In genomic region chr13:51286135-51287002, GRCh38 we compare ENCODE assay signal across 8 cellular contexts. TPM values are rescaled to one million over a fixed set of nuclear protein-coding genes. Genes with fewer than 3 reads are reported as not detected.
A peak's percentile ranks its signal among the peaks of the same experiment; 100 is the strongest.
DNase-seq lines count a peak whose midpoint lies in the region; ATAC-seq and TF ChIP-seq lines count a peak whose summit lies in the region.

No MANE protein-coding gene starts in this region.

- H3F3A ChIP-seq in neural progenitor cell (ENCODE audit: low read depth): peaks cover 30% of the 10 kb centered on the region

- no peak for TF ChIP-seq POLR2A in stomach (IDR thresholded peaks at IDR 0.05)

- TF ChIP-seq CTCF in Panc1 (IDR thresholded peaks at IDR 0.05) (peak; percentile 90), fibroblast of pulmonary artery (IDR thresholded peaks at IDR 0.05; ENCODE audit: low read length, missing control alignments) (peak; percentile 99), neural progenitor cell (IDR thresholded peaks at IDR 0.05) (peak; percentile 99), stomach (IDR thresholded peaks at IDR 0.05) (peak in 6 of 7 experiments; percentile 4 to 87 (median 80))

- no peaks in the 10 kb centered on the region for H3K4me1 ChIP-seq in Panc1 (ENCODE audit: control insufficient read depth, insufficient read depth, low read length)
- peaks cover 8% of the 10 kb centered on the region for H3K4me1 ChIP-seq in neural progenitor cell
- H3K4me1 ChIP-seq in stomach: peaks cover 0 to 17% (median 10%) of the 10 kb centered on the region in 4 donors

- CTCF ChIA-PET in Panc1 (lab: Charles Lee): interaction anchor here (0.6 to 2.4 kb wide), 11 partner anchors 19 to 511 kb away, joined by 3 to 35 read pairs (median 4); no protein-coding TSS in a partner anchor

- BruUV-seq in Panc1 (replicated peaks; lab: Mats Ljungman, UMichigan): no TSS peak

- peaks cover 20% of the 10 kb centered on the region for H3K4me1 Mint-ChIP-seq in activated T-helper 1 cell treated with anti-CD3 and anti-CD28 coated beads, Interleukin-12 subunit alpha, Interleukin-12 subunit beta, Interleukin-2, Interleukin-4 antibody, amounts not matched to agents 30 ng/mL and 10 ng/mL and 1 ng/mL, durations not matched to agents 14 hours and 24 hours and 36 hours (ENCODE audit: low read depth)
- peaks cover 8% of the 10 kb centered on the region for H3K4me1 Mint-ChIP-seq in neural progenitor cell

- no peaks in the 10 kb centered on the region for H4K20me1 ChIP-seq in neural progenitor cell (ENCODE audit: low read depth)

- H3K36me3 Mint-ChIP-seq in activated T-helper 1 cell treated with anti-CD3 and anti-CD28 coated beads, Interleukin-12 subunit alpha, Interleukin-12 subunit beta, Interleukin-2, Interleukin-4 antibody, amounts not matched to agents 30 ng/mL and 10 ng/mL and 1 ng/mL, durations not matched to agents 14 hours and 24 hours and 36 hours (ENCODE audit: low read depth): no peaks in the 10 kb centered on the region
- peaks cover 5% of the 10 kb centered on the region for H3K36me3 Mint-ChIP-seq in neural progenitor cell

- ATAC-seq in GM18868 (IDR thresholded peaks at IDR 0.05; ENCODE audit: unreplicated experiment): peak; percentile 84
- peak; percentile 97 for ATAC-seq in Panc1

- H3K4me3 ChIP-seq in Jurkat, Clone E6-1 (ENCODE audit: low read length): no peak overlapping the region
- H3K4me3 ChIP-seq in Panc1 (ENCODE audit: low read depth in 2 of 2, low read length in 2 of 2): no peak overlapping the region
- H3K4me3 ChIP-seq in fibroblast of pulmonary artery (replicated peaks; ENCODE audit: low read depth, low read length): no peak overlapping the region
- H3K4me3 ChIP-seq in neural progenitor cell: no peak overlapping the region
- no peak overlapping the region for H3K4me3 ChIP-seq in stomach

- peak; percentile 62 for DNase-seq in ACHN
- DNase-seq in Jurkat, Clone E6-1 (ENCODE audit: low read depth, low spot score): peak; percentile 42
- DNase-seq in Panc1 (ENCODE audit: low read depth, low spot score): peak; percentile 47
- peak; percentile 57 for DNase-seq in activated T-helper 1 cell treated with anti-CD3 and anti-CD28 coated beads, Interleukin-12 subunit alpha, Interleukin-12 subunit beta, Interleukin-2, Interleukin-4 antibody, amounts not matched to agents 30 ng/mL and 10 ng/mL and 1 ng/mL, durations not matched to agents 14 hours and 24 hours and 36 hours (ENCODE audit: low spot score)
- peak; percentile 75 for DNase-seq in fibroblast of pulmonary artery (ENCODE audit: low read depth)
- peak; percentile 88 for DNase-seq in neural progenitor cell (ENCODE audit: low spot score)
- DNase-seq in stomach: peak; percentile 83

- in situ Hi-C loops in ACHN (cut with HindIII; ENCODE audit: low pct_ligation_motif_present, low pct_unique_long_range_greater_than_20kb, low sequenced_read_pairs): no loop called here
- in situ Hi-C loops in Panc1 (cut with HindIII; ENCODE audit: low pct_unique_long_range_greater_than_20kb, low sequenced_read_pairs): no loop called here

- H3K27me3 ChIP-seq in Panc1 (ENCODE audit: control insufficient read depth, insufficient read depth, low read length): no peaks in the 10 kb centered on the region
- H3K27me3 ChIP-seq in neural progenitor cell: no peaks in the 10 kb centered on the region
- no peaks in the 10 kb centered on the region for H3K27me3 ChIP-seq in stomach

- H3K27me3 Mint-ChIP-seq in activated T-helper 1 cell treated with anti-CD3 and anti-CD28 coated beads, Interleukin-12 subunit alpha, Interleukin-12 subunit beta, Interleukin-2, Interleukin-4 antibody, amounts not matched to agents 30 ng/mL and 10 ng/mL and 1 ng/mL, durations not matched to agents 14 hours and 24 hours and 36 hours (ENCODE audit: insufficient read depth): peaks cover 3% of the 10 kb centered on the region
- H3K27me3 Mint-ChIP-seq in neural progenitor cell (ENCODE audit: insufficient read depth, low read depth): peaks cover 15% of the 10 kb centered on the region

- H3K36me3 ChIP-seq in Panc1 (ENCODE audit: control insufficient read depth, insufficient read depth, low read length) (no peaks in the 10 kb centered on the region), neural progenitor cell (no peaks in the 10 kb centered on the region), stomach (no peaks in the 10 kb centered on the region)

- 43 to 44% (median 44%) methylated on average over 13 of the region's 13 CpGs for WGBS in stomach, 5 donors

- peak overlapping the region; percentile 54 for H2AFZ ChIP-seq in neural progenitor cell (replicated peaks)

- intact Hi-C loops in Panc1 (cut with micrococcal nuclease; ENCODE audit: unreplicated experiment): loop anchor here (2.0 kb wide), 2 partner anchors 138 to 162 kb away; no protein-coding TSS in a partner anchor
- intact Hi-C loops in activated T-helper 1 cell treated with anti-CD3 and anti-CD28 coated beads, Interleukin-12 subunit alpha, Interleukin-12 subunit beta, Interleukin-2, Interleukin-4 antibody, amounts not matched to agents 30 ng/mL and 10 ng/mL and 1 ng/mL, durations not matched to agents 14 hours and 24 hours and 36 hours (cut with micrococcal nuclease): loop anchor here (1.0 to 5.0 kb wide), 3 partner anchors 66 to 511 kb away; no protein-coding TSS in a partner anchor
- intact Hi-C loops in stomach (cut with DNase I; ENCODE audit: low total_unique reads): loop anchor here (10.0 kb wide), 1 partner anchor 132 kb away; no protein-coding TSS in a partner anchor

- no peak overlapping the region for H3K4me3 Mint-ChIP-seq in activated T-helper 1 cell treated with anti-CD3 and anti-CD28 coated beads, Interleukin-12 subunit alpha, Interleukin-12 subunit beta, Interleukin-2, Interleukin-4 antibody, amounts not matched to agents 30 ng/mL and 10 ng/mL and 1 ng/mL, durations not matched to agents 14 hours and 24 hours and 36 hours
- no peak overlapping the region for H3K4me3 Mint-ChIP-seq in neural progenitor cell

- H3K79me2 ChIP-seq in neural progenitor cell (ENCODE audit: low read depth): no peaks in the 10 kb centered on the region

- no peak overlapping the region for H3K4me2 ChIP-seq in neural progenitor cell

- H3K9me3 ChIP-seq in Panc1 (ENCODE audit: control insufficient read depth, insufficient read depth, low read depth, low read length) (no peaks in the 10 kb centered on the region), neural progenitor cell (ENCODE audit: low read depth) (no peaks in the 10 kb centered on the region), stomach (no peaks in the 10 kb centered on the region)

- H3K9me3 Mint-ChIP-seq in activated T-helper 1 cell treated with anti-CD3 and anti-CD28 coated beads, Interleukin-12 subunit alpha, Interleukin-12 subunit beta, Interleukin-2, Interleukin-4 antibody, amounts not matched to agents 30 ng/mL and 10 ng/mL and 1 ng/mL, durations not matched to agents 14 hours and 24 hours and 36 hours: no peaks in the 10 kb centered on the region
- H3K9me3 Mint-ChIP-seq in neural progenitor cell: no peaks in the 10 kb centered on the region

- H3K27ac ChIP-seq in Panc1 (ENCODE audit: low read length): no peak overlapping the region
- no peak overlapping the region for H3K27ac ChIP-seq in neural progenitor cell
- no peak overlapping the region for H3K27ac ChIP-seq in stomach

- POLR2A ChIA-PET in Panc1 (lab: Charles Lee): no interaction called here

- H3K9ac ChIP-seq in neural progenitor cell: no peak overlapping the region

- TF ChIP-seq EP300 in stomach (IDR thresholded peaks at IDR 0.05): no peak

- H3K27ac Mint-ChIP-seq in activated T-helper 1 cell treated with anti-CD3 and anti-CD28 coated beads, Interleukin-12 subunit alpha, Interleukin-12 subunit beta, Interleukin-2, Interleukin-4 antibody, amounts not matched to agents 30 ng/mL and 10 ng/mL and 1 ng/mL, durations not matched to agents 14 hours and 24 hours and 36 hours: no peak overlapping the region
- H3K27ac Mint-ChIP-seq in neural progenitor cell: no peak overlapping the region

RNA-seq across cellular contexts. Expression of gene SERPINE3, which starts 53.1 kb away (rescaled TPM):
- polyA plus RNA-seq in Jurkat, Clone E6-1 (2012; ENCODE audit: insufficient read depth, insufficient read length): not detected
- not detected for total RNA-seq in Panc1 (2021; ENCODE audit: unreplicated experiment)
- polyA plus RNA-seq in Panc1 (2012; ENCODE audit: insufficient read length): not detected
- not detected in 2 replicates for total RNA-seq in activated T-helper 1 cell treated with anti-CD3 and anti-CD28 coated beads, Interleukin-12 subunit alpha, Interleukin-12 subunit beta, Interleukin-2, Interleukin-4 antibody, amounts not matched to agents 30 ng/mL and 10 ng/mL and 1 ng/mL, durations not matched to agents 14 hours and 24 hours and 36 hours
- 0.40 and 0.47 TPM in 2 replicates for total RNA-seq in neural progenitor cell (ENCODE audit: low replicate concordance)
- under 1 TPM in 1 of 5 donors, not detected in 4; 0.55 TPM for total RNA-seq in stomach
- polyA plus RNA-seq in stomach: not detected
